ENCODE assay signal across 25 cellular contexts in the genomic region with DNA sequence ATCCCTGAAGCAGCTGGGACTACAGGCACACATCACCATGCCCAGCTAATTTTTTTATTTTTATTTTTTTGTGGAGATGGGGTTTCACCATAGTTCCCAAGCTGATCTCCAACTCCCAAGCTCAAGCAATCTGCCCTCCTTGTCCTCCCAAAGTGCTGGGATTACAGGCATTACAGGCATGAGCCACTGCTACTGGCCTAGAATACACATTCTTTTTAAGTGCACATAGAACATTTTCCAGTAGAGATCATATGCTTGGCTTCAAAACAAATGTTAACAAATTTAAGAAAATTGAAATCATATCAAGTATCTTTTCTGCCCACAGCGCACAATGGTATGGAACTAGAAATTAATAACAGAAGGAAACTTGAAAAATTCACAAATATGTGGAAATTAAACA.
DNase-seq lines count a peak whose midpoint lies in the region; ATAC-seq, FAIRE-seq and TF ChIP-seq lines count a peak whose summit lies in the region.
"Had no signal": no experiment of that assay in that cellular context is flagged by ENCODE, and none has a peak within 500 bp of the region (broad histone marks: within the 10 kb centered on the region; RNA-seq: fewer than 3 reads in every experiment).

No MANE protein-coding gene starts in this region.

- no peaks in the 10 kb centered on the region for H3K27me3 ChIP-seq in HepG2 (ENCODE audit: control insufficient read depth in 1 of 2, insufficient read depth in 2 of 2, low read length in 2 of 2)
- no peaks in the 10 kb centered on the region for H3K27me3 ChIP-seq in right lobe of liver
- no peaks in the 10 kb centered on the region for H3K27me3 ChIP-seq in esophagus muscularis mucosa
- H3K27me3 ChIP-seq: BE2C; BLaER1 treated with 17β-estradiol and CSF1 and Interleukin-3, amounts not matched to agents 10 nM and 100 nM had no signal

- BruUV-seq in HepG2 (replicated peaks; lab: Mats Ljungman, UMichigan), result no TSS peak

- POLR2A ChIA-PET in HepG2 (lab: Yijun Ruan, JAX), result no interaction called here

- 98% methylated on average over 1 of the region's 1 CpG for WGBS in HepG2 (ENCODE audit: low lambda C conversion rate)
- WGBS in right lobe of liver (ENCODE audit: insufficient coverage, low coverage, low lambda C conversion rate, missing lambda C conversion rate), result 89% methylated on average over 1 of the region's 1 CpG
- WGBS in esophagus muscularis mucosa, result 86% methylated on average over 1 of the region's 1 CpG

- TF ChIP-seq POLR2A in HepG2 (IDR thresholded peaks at IDR 0.05; ENCODE audit: insufficient read depth in 1 of 2, low read depth in 2 of 2, low read length in 2 of 2) (no peak), right lobe of liver (IDR thresholded peaks at IDR 0.05) (no peak), esophagus muscularis mucosa (IDR thresholded peaks at IDR 0.05; ENCODE audit: low read depth) (no peak)

- no peak for DNase-seq in HepG2 (ENCODE audit: low spot score)
- no peak for DNase-seq in right lobe of liver
- DNase-seq in esophagus muscularis mucosa (ENCODE audit: extremely low spot score), result peak; percentile 53
- DNase-seq in fibroblast of peridontal ligament (ENCODE audit: extremely low read depth), result peak; percentile 68
- DNase-seq in T1000 (lab: John Stamatoyannopoulos, UW), result no peak
- DNase-seq in stimulated activated CD8-positive, alpha-beta memory T cell treated with anti-CD3 and anti-CD28 coated beads, Interleukin-4, amount 100 ng/mL, for 48 hours, result no peak
- DNase-seq: 8988T; ACHN; AML-193; BE2C; Calu3; CD4-positive, alpha-beta memory T cell; COR-L47; DMS53; DMS79 treated with DMSO at 0.1 percent for 48 hours; GF-D8; GOT3; HFFc6 had no signal

- H3K4me3 ChIP-seq in HepG2 (replicated peaks in 1 of 3; ENCODE audit: insufficient read depth in 1 of 3, low read depth in 2 of 3, low read length in 3 of 3) (no peak overlapping the region), right lobe of liver (no peak overlapping the region), esophagus muscularis mucosa (no peak overlapping the region)
- H3K4me3 ChIP-seq: A549; BLaER1 treated with 17β-estradiol and CSF1 and Interleukin-3, amounts not matched to agents 10 nM and 100 nM; HAP-1 had no signal

- in situ Hi-C loops in HepG2 (cut with HindIII; ENCODE audit: extremely low pct_ligation_motif_present, low pct_unique_long_range_greater_than_20kb), result no loop called here

- no peak for TF ChIP-seq RAD21 in HepG2 (CRISPR knock-in tag; IDR thresholded peaks at IDR 0.05)

- no peak overlapping the region for H2AFZ ChIP-seq in HepG2 (ENCODE audit: low read length)

- H3K36me3 ChIP-seq in HepG2 (replicated peaks in 1 of 2; ENCODE audit: control insufficient read depth in 1 of 2, insufficient read depth in 2 of 2, low read length in 2 of 2) (no peaks in the 10 kb centered on the region), right lobe of liver (no peaks in the 10 kb centered on the region), esophagus muscularis mucosa (no peaks in the 10 kb centered on the region)
- H3K36me3 ChIP-seq: BE2C; BLaER1 treated with 17β-estradiol and CSF1 and Interleukin-3, amounts not matched to agents 10 nM and 100 nM; HAP-1 had no signal

- H3K4me2 ChIP-seq in HepG2 (ENCODE audit: low read depth, low read length), result no peak overlapping the region
- H3K4me2 ChIP-seq: A549; BLaER1 treated with 17β-estradiol and CSF1 and Interleukin-3, amounts not matched to agents 10 nM and 100 nM had no signal

- H3K9me3 ChIP-seq in HepG2 (ENCODE audit: low read length), result no peaks in the 10 kb centered on the region
- no peaks in the 10 kb centered on the region for H3K9me3 ChIP-seq in right lobe of liver
- no peaks in the 10 kb centered on the region for H3K9me3 ChIP-seq in esophagus muscularis mucosa
- H3K9me3 ChIP-seq: A549; BE2C; BLaER1 treated with 17β-estradiol and CSF1 and Interleukin-3, amounts not matched to agents 10 nM and 100 nM; HAP-1 had no signal

- H3K4me1 ChIP-seq in HepG2 (ENCODE audit: insufficient read depth, low read length) (peaks cover 60% of the 10 kb centered on the region), right lobe of liver (no peaks in the 10 kb centered on the region), esophagus muscularis mucosa (no peaks in the 10 kb centered on the region)
- H3K4me1 ChIP-seq: A549, BE2C had no signal

- H3K9ac ChIP-seq in HepG2 (ENCODE audit: insufficient read depth, low read depth, low read length), result no peak overlapping the region
- H3K9ac ChIP-seq: BLaER1 treated with 17β-estradiol and CSF1 and Interleukin-3, amounts not matched to agents 10 nM and 100 nM had no signal

- no peaks in the 10 kb centered on the region for H3K79me2 ChIP-seq in HepG2 (ENCODE audit: insufficient read depth, low read length)

- peak; percentile 43; the same call in 2 of the 3 replicates for ATAC-seq in HepG2
- no peak for ATAC-seq in right lobe of liver
- no peak for ATAC-seq in GM21526 (IDR thresholded peaks at IDR 0.05; ENCODE audit: low FRiP score, unreplicated experiment)
- ATAC-seq: A549 had no signal

- FAIRE-seq in HepG2 (lab: Jason Lieb, UNC), result no peak
- FAIRE-seq: A549, GM12891, GM18507, H54 had no signal

- H4K20me1 ChIP-seq in HepG2 (ENCODE audit: insufficient read depth, low read length), result no peaks in the 10 kb centered on the region
- H4K20me1 ChIP-seq: BLaER1 treated with 17β-estradiol and CSF1 and Interleukin-3, amounts not matched to agents 10 nM and 100 nM had no signal

- TF ChIP-seq CTCF in HepG2 (CRISPR knock-in tag; IDR thresholded peaks at IDR 0.05) (no peak), right lobe of liver (IDR thresholded peaks at IDR 0.05) (no peak), esophagus muscularis mucosa (IDR thresholded peaks at IDR 0.05) (no peak)

- TF ChIP-seq EP300 in HepG2 (IDR thresholded peaks at IDR 0.05; ENCODE audit: low read depth in 2 of 2, low read length in 2 of 2), result no peak
- TF ChIP-seq EP300 in HepG2 (CRISPR knock-in tag; IDR thresholded peaks at IDR 0.05; ENCODE audit: borderline replicate concordance), result no peak
- TF ChIP-seq EP300 in esophagus muscularis mucosa (IDR thresholded peaks at IDR 0.05), result no peak

- intact Hi-C loops in HepG2 (cut with micrococcal nuclease; ENCODE audit: unreplicated experiment), result no loop called here
- intact Hi-C loops in right lobe of liver (cut with DNase I), result no loop called here
- intact Hi-C loops in esophagus muscularis mucosa (cut with DNase I), result no loop called here

- CTCF ChIA-PET in HepG2 (lab: Yijun Ruan, JAX; ENCODE audit: low intra/inter-chr PET ratio, low total read pairs), result no interaction called here

- H3K27ac ChIP-seq in HepG2 (ENCODE audit: extremely low read length, insufficient read depth, low read length) (no peak overlapping the region), right lobe of liver (no peak overlapping the region), esophagus muscularis mucosa (replicated peaks in 1 of 4) (no peak overlapping the region)
- H3K27ac ChIP-seq: A549; BLaER1 treated with 17β-estradiol and CSF1 and Interleukin-3, amounts not matched to agents 10 nM and 100 nM had no signal

TF ChIP-seq in HepG2, 621 proteins besides CTCF, POLR2A, EP300 and RAD21:
- no peak for TF ChIP-seq ZNF564 (CRISPR knock-in tag; IDR thresholded peaks at IDR 0.05)
- no peak for TF ChIP-seq TARDBP (CRISPR knock-in tag; IDR thresholded peaks at IDR 0.05)
- TF ChIP-seq, protein P1, sequence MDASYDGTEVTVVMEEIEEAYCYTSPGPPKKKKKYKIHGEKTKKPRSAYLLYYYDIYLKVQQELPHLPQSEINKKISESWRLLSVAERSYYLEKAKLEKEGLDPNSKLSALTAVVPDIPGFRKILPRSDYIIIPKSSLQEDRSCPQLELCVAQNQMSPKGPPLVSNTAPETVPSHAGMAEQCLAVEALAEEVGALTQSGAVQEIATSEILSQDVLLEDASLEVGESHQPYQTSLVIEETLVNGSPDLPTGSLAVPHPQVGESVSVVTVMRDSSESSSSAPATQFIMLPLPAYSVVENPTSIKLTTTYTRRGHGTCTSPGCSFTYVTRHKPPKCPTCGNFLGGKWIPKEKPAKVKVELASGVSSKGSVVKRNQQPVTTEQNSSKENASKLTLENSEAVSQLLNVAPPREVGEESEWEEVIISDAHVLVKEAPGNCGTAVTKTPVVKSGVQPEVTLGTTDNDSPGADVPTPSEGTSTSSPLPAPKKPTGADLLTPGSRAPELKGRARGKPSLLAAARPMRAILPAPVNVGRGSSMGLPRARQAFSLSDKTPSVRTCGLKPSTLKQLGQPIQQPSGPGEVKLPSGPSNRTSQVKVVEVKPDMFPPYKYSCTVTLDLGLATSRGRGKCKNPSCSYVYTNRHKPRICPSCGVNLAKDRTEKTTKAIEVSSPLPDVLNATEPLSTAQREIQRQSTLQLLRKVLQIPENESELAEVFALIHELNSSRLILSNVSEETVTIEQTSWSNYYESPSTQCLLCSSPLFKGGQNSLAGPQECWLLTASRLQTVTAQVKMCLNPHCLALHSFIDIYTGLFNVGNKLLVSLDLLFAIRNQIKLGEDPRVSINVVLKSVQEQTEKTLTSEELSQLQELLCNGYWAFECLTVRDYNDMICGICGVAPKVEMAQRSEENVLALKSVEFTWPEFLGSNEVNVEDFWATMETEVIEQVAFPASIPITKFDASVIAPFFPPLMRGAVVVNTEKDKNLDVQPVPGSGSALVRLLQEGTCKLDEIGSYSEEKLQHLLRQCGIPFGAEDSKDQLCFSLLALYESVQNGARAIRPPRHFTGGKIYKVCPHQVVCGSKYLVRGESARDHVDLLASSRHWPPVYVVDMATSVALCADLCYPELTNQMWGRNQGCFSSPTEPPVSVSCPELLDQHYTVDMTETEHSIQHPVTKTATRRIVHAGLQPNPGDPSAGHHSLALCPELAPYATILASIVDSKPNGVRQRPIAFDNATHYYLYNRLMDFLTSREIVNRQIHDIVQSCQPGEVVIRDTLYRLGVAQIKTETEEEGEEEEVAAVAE (CRISPR knock-in tag; IDR thresholded peaks at IDR 0.05; ENCODE audit: borderline replicate concordance), result no peak
- TF ChIP-seq, protein P2, sequence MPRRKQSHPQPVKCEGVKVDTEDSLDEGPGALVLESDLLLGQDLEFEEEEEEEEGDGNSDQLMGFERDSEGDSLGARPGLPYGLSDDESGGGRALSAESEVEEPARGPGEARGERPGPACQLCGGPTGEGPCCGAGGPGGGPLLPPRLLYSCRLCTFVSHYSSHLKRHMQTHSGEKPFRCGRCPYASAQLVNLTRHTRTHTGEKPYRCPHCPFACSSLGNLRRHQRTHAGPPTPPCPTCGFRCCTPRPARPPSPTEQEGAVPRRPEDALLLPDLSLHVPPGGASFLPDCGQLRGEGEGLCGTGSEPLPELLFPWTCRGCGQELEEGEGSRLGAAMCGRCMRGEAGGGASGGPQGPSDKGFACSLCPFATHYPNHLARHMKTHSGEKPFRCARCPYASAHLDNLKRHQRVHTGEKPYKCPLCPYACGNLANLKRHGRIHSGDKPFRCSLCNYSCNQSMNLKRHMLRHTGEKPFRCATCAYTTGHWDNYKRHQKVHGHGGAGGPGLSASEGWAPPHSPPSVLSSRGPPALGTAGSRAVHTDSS (CRISPR knock-in tag; conservative IDR thresholded peaks at IDR 0.05), result no peak
- TF ChIP-seq TOPORS (CRISPR knock-in tag; IDR thresholded peaks at IDR 0.05), result no peak

Comparison
In these comparisons a context has a peak if more than half of its experiments do, and no peak if none do; other contexts are left out.
1. DNase-seq: peak in esophagus muscularis mucosa (single experiment) and fibroblast of peridontal ligament (single experiment); none in HepG2 (single experiment), right lobe of liver (0 of 3), T1000 (single experiment) and stimulated activated CD8-positive, alpha-beta memory T cell treated with anti-CD3 and anti-CD28 coated beads, Interleukin-4, amount 100 ng/mL, for 48 hours (single experiment).